ENCODE assay signal across 1 cellular context in the genomic region with DNA sequence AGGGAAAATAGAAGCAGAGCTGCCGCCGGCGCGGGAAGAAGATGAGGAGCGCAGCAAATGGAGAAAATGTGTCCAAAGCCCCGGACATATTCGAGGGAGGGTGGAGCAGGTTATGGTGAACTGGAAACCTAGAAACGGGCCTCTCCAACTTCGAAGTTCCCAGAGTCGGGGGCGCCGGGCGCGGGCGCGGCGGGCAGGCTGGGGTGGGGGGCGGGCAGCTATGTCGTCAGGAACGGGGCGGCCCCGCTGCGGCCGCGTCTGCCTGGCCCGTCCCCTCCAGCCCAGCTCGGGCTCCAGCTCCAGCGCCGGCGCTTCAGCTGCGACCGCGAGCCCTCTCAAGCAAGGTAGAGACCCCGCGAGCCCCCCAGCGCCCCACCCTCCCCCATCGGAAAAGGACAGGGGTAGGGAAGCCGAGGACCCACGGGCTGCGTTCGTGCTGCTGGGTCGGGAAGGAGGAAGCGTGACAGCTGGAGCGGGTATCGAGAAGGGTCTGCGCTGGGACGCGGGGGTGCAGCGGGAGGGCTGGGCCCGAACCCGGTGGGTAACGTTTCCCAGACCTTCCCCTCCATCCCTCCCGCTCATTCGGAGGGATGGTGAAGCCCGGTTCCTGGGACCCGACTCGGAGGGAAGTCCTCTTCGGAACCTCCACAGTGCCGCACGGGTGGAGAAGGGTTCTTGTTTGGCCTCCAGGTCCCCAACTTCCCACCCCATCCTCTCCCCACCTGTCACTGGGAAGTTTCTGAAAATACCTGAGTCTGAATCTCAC.
TF ChIP-seq lines count a peak whose summit lies in the region.

No MANE protein-coding gene starts in this region.

TF ChIP-seq in Ishikawa, 13 proteins besides CTCF, POLR2A, EP300 and RAD21:
- TF ChIP-seq EGR1 (IDR thresholded peaks at IDR 0.05) = 0 out of 2 replicates have a peak, but pooled peaks have one; percentile 10
- TF ChIP-seq CREB1 (IDR thresholded peaks at IDR 0.05; ENCODE audit: low read depth) = no peak
- peak; percentile 78 for TF ChIP-seq ZBTB7A (IDR thresholded peaks at IDR 0.05; ENCODE audit: low read depth)
- TF ChIP-seq TAF1 (IDR thresholded peaks at IDR 0.05; ENCODE audit: low read depth) = peak; percentile 37; the same call in 1 of the 2 replicates
